7 cellular contexts compared by ENCODE assay signal in genomic region chrX:70262952-70263567, GRCh38. TPM values are rescaled to one million over a fixed set of nuclear protein-coding genes. Genes with fewer than 3 reads are reported as not detected.
DNase-seq lines count a peak whose midpoint lies in the region; ATAC-seq and TF ChIP-seq lines count a peak whose summit lies in the region.

No MANE protein-coding gene starts in this region.

- no peak overlapping the region for H2AFZ ChIP-seq in hepatocyte

- TF ChIP-seq CTCF in GM10248 (IDR thresholded peaks at IDR 0.05; ENCODE audit: control extremely low read depth, extremely low read depth, low read depth, missing control alignments), result peak; percentile 43
- peak; percentile 54 for TF ChIP-seq CTCF in hepatocyte (IDR thresholded peaks at IDR 0.05; ENCODE audit: poor library complexity)

- H3K36me3 ChIP-seq in hepatocyte (replicated peaks; ENCODE audit: insufficient read depth, low read depth), result no peaks in the 10 kb centered on the region

- H3K79me2 ChIP-seq in hepatocyte, result no peaks in the 10 kb centered on the region

- 24% methylated on average over 7 of the region's 7 CpGs for WGBS in hepatocyte (ENCODE audit: low lambda C conversion rate, missing lambda C conversion rate)

- H4K20me1 ChIP-seq in hepatocyte (ENCODE audit: insufficient read depth, poor library complexity, severe bottlenecking), result no peaks in the 10 kb centered on the region

- H3K27me3 Mint-ChIP-seq in activated naive CD4-positive, alpha-beta T cell treated with anti-CD3 and anti-CD28 coated beads for 36 hours (ENCODE audit: low read depth), result no peaks in the 10 kb centered on the region

- no peak overlapping the region for H3K27ac ChIP-seq in hepatocyte

- H3K9me2 ChIP-seq in hepatocyte (replicated peaks; ENCODE audit: insufficient read depth), result no peaks in the 10 kb centered on the region

- intact Hi-C loops in activated naive CD4-positive, alpha-beta T cell treated with anti-CD3 and anti-CD28 coated beads for 36 hours (cut with micrococcal nuclease), result loop anchor here (1.0 to 2.0 kb wide), 2 partner anchors 66 to 130 kb away; partner anchors contain the start of gene IGBP1

- H3K9me3 ChIP-seq in hepatocyte (ENCODE audit: low read depth), result no peaks in the 10 kb centered on the region

- H3K27ac Mint-ChIP-seq in activated naive CD4-positive, alpha-beta T cell treated with anti-CD3 and anti-CD28 coated beads for 36 hours, result no peak overlapping the region

- no peaks in the 10 kb centered on the region for H3K4me1 Mint-ChIP-seq in activated naive CD4-positive, alpha-beta T cell treated with anti-CD3 and anti-CD28 coated beads for 36 hours (ENCODE audit: low read depth)

- H3K4me1 ChIP-seq in hepatocyte (ENCODE audit: insufficient read depth), result peaks cover 3% of the 10 kb centered on the region

- no peaks in the 10 kb centered on the region for H3K9me3 Mint-ChIP-seq in activated naive CD4-positive, alpha-beta T cell treated with anti-CD3 and anti-CD28 coated beads for 36 hours

- DNase-seq in GM10248 (ENCODE audit: extremely low spot score) (peak; percentile 33), NCI-H460 (ENCODE audit: extremely low read depth, low read depth) (peak; percentile 25), hepatocyte (ENCODE audit: low spot score) (peak; percentile 73)
- DNase-seq in activated naive CD4-positive, alpha-beta T cell treated with anti-CD3 and anti-CD28 coated beads for 36 hours, result peak; percentile 59
- peak; percentile 7 to 26 for DNase-seq in stimulated activated CD8-positive, alpha-beta memory T cell treated with anti-CD3 and anti-CD28 coated beads, Interleukin-15, amount 100 ng/mL, for 48 hours (ENCODE audit: low read depth in 2 of 2)

- no peaks in the 10 kb centered on the region for H3K27me3 ChIP-seq in hepatocyte

- no peak overlapping the region for H3K4me3 ChIP-seq in hepatocyte

- POLR2A ChIA-PET in GM10248 (lab: Yijun Ruan, JAX), result no interaction called here

- no peak overlapping the region for H3K4me3 Mint-ChIP-seq in activated naive CD4-positive, alpha-beta T cell treated with anti-CD3 and anti-CD28 coated beads for 36 hours

- ATAC-seq in HG02623 (IDR thresholded peaks at IDR 0.05; ENCODE audit: unreplicated experiment), result peak; percentile 58
- no peak for ATAC-seq in HG03097 (IDR thresholded peaks at IDR 0.05; ENCODE audit: low FRiP score, unreplicated experiment)

- H3K36me3 Mint-ChIP-seq in activated naive CD4-positive, alpha-beta T cell treated with anti-CD3 and anti-CD28 coated beads for 36 hours (ENCODE audit: low read depth), result no peaks in the 10 kb centered on the region

- CTCF ChIA-PET in GM10248 (lab: Yijun Ruan, JAX), result interaction anchor here (0.7 to 1.9 kb wide), 6 partner anchors 9 to 171 kb away, joined by 3 to 8 read pairs (median 4); partner anchors contain the start of gene IGBP1
- CTCF ChIA-PET in activated naive CD4-positive, alpha-beta T cell treated with anti-CD3 and anti-CD28 coated beads for 36 hours (lab: Charles Lee), result interaction anchor here (0.7 to 1.0 kb wide), 2 partner anchors 10 to 66 kb away, joined by 4 read pairs; no protein-coding TSS in a partner anchor

- no peak overlapping the region for H3K4me2 ChIP-seq in hepatocyte

RNA-seq across cellular contexts. Expression of gene P2RY4, which starts 3.1 kb away (rescaled TPM):
- total RNA-seq in NCI-H460 (2014; rRNA removed; shearing (Covaris generic)), result not detected in 2 replicates
- polyA plus RNA-seq in NCI-H460 (2014; cell fraction: nucleus; rRNA removed), result 0.32 TPM in 1 of 2 replicates, not detected in the other
- under 1 TPM in 1 of 2 experiments, not detected in 1; 0.22 TPM for total RNA-seq in activated naive CD4-positive, alpha-beta T cell treated with anti-CD3 and anti-CD28 coated beads for 36 hours
- total RNA-seq in hepatocyte, result 0.87 and 3.3 TPM in 2 replicates
- 2.0 TPM in 2 replicates for polyA plus RNA-seq in hepatocyte

RNA-seq across cellular contexts. Expression of gene ARR3, which starts 5.1 kb away (rescaled TPM):
- not detected in 2 replicates for total RNA-seq in NCI-H460 (2014; rRNA removed; shearing (Covaris generic))
- not detected in 2 replicates for polyA plus RNA-seq in NCI-H460 (2014; cell fraction: nucleus; rRNA removed)
- not detected for total RNA-seq in activated naive CD4-positive, alpha-beta T cell treated with anti-CD3 and anti-CD28 coated beads for 36 hours
- total RNA-seq in hepatocyte, result not detected in 2 replicates
- not detected in 2 replicates for polyA plus RNA-seq in hepatocyte

RNA-seq across cellular contexts. Expression of gene RAB41, which starts 18.9 kb away (rescaled TPM):
- total RNA-seq in NCI-H460 (2014; rRNA removed; shearing (Covaris generic)), result not detected in 2 replicates
- not detected in 2 replicates for polyA plus RNA-seq in NCI-H460 (2014; cell fraction: nucleus; rRNA removed)
- total RNA-seq in activated naive CD4-positive, alpha-beta T cell treated with anti-CD3 and anti-CD28 coated beads for 36 hours, result not detected
- not detected in 2 replicates for total RNA-seq in hepatocyte
- polyA plus RNA-seq in hepatocyte, result not detected in 2 replicates

RNA-seq across cellular contexts. Expression of gene PDZD11, which starts 26.7 kb away (rescaled TPM):
- total RNA-seq in NCI-H460 (2014; rRNA removed; shearing (Covaris generic)), result 67.6 and 77.6 TPM in 2 replicates
- polyA plus RNA-seq in NCI-H460 (2014; cell fraction: nucleus; rRNA removed), result 56.6 and 68.1 TPM in 2 replicates
- total RNA-seq in activated naive CD4-positive, alpha-beta T cell treated with anti-CD3 and anti-CD28 coated beads for 36 hours, result 10 to 100 TPM; 24.5 to 25.9 TPM
- 37.6 and 38.8 TPM in 2 replicates for total RNA-seq in hepatocyte
- polyA plus RNA-seq in hepatocyte, result 52.5 and 57.6 TPM in 2 replicates

RNA-seq across cellular contexts. Expression of gene KIF4A, which starts 26.8 kb away (rescaled TPM):
- 30.3 and 34.0 TPM in 2 replicates for total RNA-seq in NCI-H460 (2014; rRNA removed; shearing (Covaris generic))
- polyA plus RNA-seq in NCI-H460 (2014; cell fraction: nucleus; rRNA removed), result 26.5 and 31.1 TPM in 2 replicates
- 10 to 100 TPM; 27.1 to 29.6 TPM for total RNA-seq in activated naive CD4-positive, alpha-beta T cell treated with anti-CD3 and anti-CD28 coated beads for 36 hours
- 4.8 and 6.4 TPM in 2 replicates for total RNA-seq in hepatocyte
- 4.0 and 4.2 TPM in 2 replicates for polyA plus RNA-seq in hepatocyte

Comparison
In these comparisons a context has a peak if more than half of its experiments do, and no peak if none do; other contexts are left out.
1. DNase-seq: peak in every context shown above with its lines; median percentile 73 in hepatocyte; 59 in activated naive CD4-positive, alpha-beta T cell treated with anti-CD3 and anti-CD28 coated beads for 36 hours; 33 in GM10248; 25 in NCI-H460; 16 in stimulated activated CD8-positive, alpha-beta memory T cell treated with anti-CD3 and anti-CD28 coated beads, Interleukin-15, amount 100 ng/mL, for 48 hours.